16 cellular contexts compared by ENCODE assay signal in genomic region chr1:50553921-50554320, GRCh38.
DNase-seq lines count a peak whose midpoint lies in the region; ATAC-seq, FAIRE-seq and TF ChIP-seq lines count a peak whose summit lies in the region.
"Had no signal": no experiment of that assay in that cellular context is flagged by ENCODE, and none has a peak within 500 bp of the region (broad histone marks: within the 10 kb centered on the region; RNA-seq: fewer than 3 reads in every experiment).

No MANE protein-coding gene starts in this region.

- ATAC-seq in GM12878 (no peak), left lobe of liver (peak; percentile 38), T-helper 17 cell (no peak)
- ATAC-seq: A549 had no signal

- no peak overlapping the region for H2AFZ ChIP-seq in GM12878 (ENCODE audit: control insufficient read depth, low read depth, low read length)
- H2AFZ ChIP-seq: GM23248 had no signal

- DNase-seq in MV-4-11 (lab: John Stamatoyannopoulos, UW) (peak; percentile 14), GM12878 (ENCODE audit: low read depth, low spot score) (no peak), left lobe of liver (ENCODE audit: low spot score) (no peak), HuH-7.5 (ENCODE audit: low spot score) (no peak), GM19239 (ENCODE audit: insufficient read length, low spot score) (no peak), T-helper 17 cell (no peak)
- DNase-seq: BE2C; CD4-positive, alpha-beta memory T cell; DND-41; GDM1; GM23248; H9 had no signal

- no peak overlapping the region for H3K4me3 ChIP-seq in GM12878
- H3K4me3 ChIP-seq: A549, GM23248 had no signal

- POLR2A ChIA-PET in GM12878 (lab: Charles Lee), result no interaction called here

- RAD21 ChIA-PET in GM12878 (lab: Charles Lee; ENCODE audit: unreplicated experiment), result no interaction called here

- H3K36me3 ChIP-seq in GM12878 (ENCODE audit: control insufficient read depth in 2 of 2, insufficient read depth in 2 of 2, low read length in 1 of 2), result no peaks in the 10 kb centered on the region; a peak in 1 of 4 replicates
- H3K36me3 ChIP-seq: BE2C had no signal

- no peak overlapping the region for H3K4me3 Mint-ChIP-seq in T-helper 17 cell
- H3K4me3 Mint-ChIP-seq: CD4-positive, alpha-beta memory T cell; H9; IgD-negative memory B cell had no signal

- H3K27me3 Mint-ChIP-seq in T-helper 17 cell, result no peaks in the 10 kb centered on the region
- H3K27me3 Mint-ChIP-seq: CD4-positive, alpha-beta memory T cell; IgD-negative memory B cell had no signal

- SMC1A ChIA-PET in GM12878 (lab: Charles Lee; ENCODE audit: uncharacterized antibody, unreplicated experiment), result no interaction called here

- no peaks in the 10 kb centered on the region for H3K4me1 ChIP-seq in GM12878 (ENCODE audit: control insufficient read depth, insufficient read depth, low read length)
- H3K4me1 ChIP-seq: A549, BE2C had no signal

- H3K27ac ChIP-seq in GM12878 (ENCODE audit: control insufficient read depth, insufficient read depth), result no peak overlapping the region
- H3K27ac ChIP-seq: A549, C4-2B, GM23248 had no signal

- H3K27me3 ChIP-seq in GM12878 (replicated peaks in 1 of 2; ENCODE audit: control insufficient read depth in 2 of 2, insufficient read depth in 2 of 2, low read length in 1 of 2), result no peaks in the 10 kb centered on the region
- H3K27me3 ChIP-seq: BE2C had no signal

- no peaks in the 10 kb centered on the region for H4K20me1 ChIP-seq in GM12878 (ENCODE audit: control insufficient read depth, insufficient read depth)

- H3K9ac ChIP-seq in GM12878 (ENCODE audit: control insufficient read depth, insufficient read depth, low read length), result no peak overlapping the region
- H3K9ac ChIP-seq: GM23248 had no signal

- no TSS peak for BruUV-seq in GM12878 (replicated peaks; lab: Mats Ljungman, UMichigan)

- 100% methylated on average over 2 of the region's 2 CpGs for WGBS in GM12878 (ENCODE audit: insufficient coverage, insufficient replicate concordance, low lambda C conversion rate, missing lambda C conversion rate)

- H3K36me3 Mint-ChIP-seq in T-helper 17 cell (ENCODE audit: low read depth), result peaks cover 7% of the 10 kb centered on the region
- H3K36me3 Mint-ChIP-seq: IgD-negative memory B cell had no signal

- in situ Hi-C loops in GM12878 (cut with MboI), result no loop called here

- H3K9me3 ChIP-seq in GM12878 (replicated peaks; ENCODE audit: control insufficient read depth, insufficient read depth, low read length) (no peaks in the 10 kb centered on the region), T-helper 17 cell (ENCODE audit: control insufficient read depth, low read length, poor library complexity, severe bottlenecking) (no peaks in the 10 kb centered on the region)
- H3K9me3 ChIP-seq: A549, BE2C had no signal

- no peaks in the 10 kb centered on the region for H3K4me1 Mint-ChIP-seq in T-helper 17 cell
- H3K4me1 Mint-ChIP-seq: CD4-positive, alpha-beta memory T cell; H9; IgD-negative memory B cell had no signal

- CTCF ChIA-PET in GM12878 (lab: Yijun Ruan, JAX), result interaction anchor here (1.2 to 1.4 kb wide), 2 partner anchors 10 to 17 kb away, joined by 3 to 5 read pairs; no protein-coding TSS in a partner anchor

- intact Hi-C loops in GM12878 (cut with micrococcal nuclease; ENCODE audit: unreplicated experiment), result no loop called here

- no peaks in the 10 kb centered on the region for H3K79me2 ChIP-seq in GM12878 (ENCODE audit: control insufficient read depth, insufficient read depth, low read length)

- peak; percentile 13 for FAIRE-seq in GM12878 (lab: Jason Lieb, UNC)
- no peak for FAIRE-seq in GM19239 (lab: Jason Lieb, UNC)
- FAIRE-seq: A549, D721Med had no signal

- no peak for TF ChIP-seq RAD21 in GM12878 (IDR thresholded peaks at IDR 0.05; ENCODE audit: insufficient read depth, low read depth, low read length)

- no peak overlapping the region for H3K4me2 ChIP-seq in GM12878 (ENCODE audit: control insufficient read depth, insufficient read depth)
- H3K4me2 ChIP-seq: A549 had no signal

- no peak for TF ChIP-seq POLR2A in GM12878 (IDR thresholded peaks at IDR 0.05; ENCODE audit: low read depth, low read length)

- TF ChIP-seq CTCF in GM12878 (IDR thresholded peaks at IDR 0.05 in 2 of 3, conservative IDR thresholded peaks at IDR 0.05 in 1 of 3; ENCODE audit: control insufficient read depth in 2 of 3, extremely low read depth in 1 of 3, insufficient read depth in 1 of 3, low read depth in 3 of 3, low read length in 3 of 3), result no peak

- TF ChIP-seq EP300 in GM12878 (IDR thresholded peaks at IDR 0.05; ENCODE audit: borderline replicate concordance in 1 of 2, control insufficient read depth in 1 of 2, low read depth in 2 of 2, low read length in 2 of 2), result no peak

- H3K27ac Mint-ChIP-seq in T-helper 17 cell, result no peak overlapping the region
- H3K27ac Mint-ChIP-seq: CD4-positive, alpha-beta memory T cell; H9; IgD-negative memory B cell had no signal

TF ChIP-seq in GM12878, 131 proteins besides CTCF, POLR2A, EP300 and RAD21:
- TF ChIP-seq KDM1A (IDR thresholded peaks at IDR 0.05; ENCODE audit: borderline replicate concordance) (no peak), KAT2A (conservative IDR thresholded peaks at IDR 0.05; ENCODE audit: control insufficient read depth, low read depth, low read length) (no peak)
